ENCODE assay signal across 18 cellular contexts in the genomic region with DNA sequence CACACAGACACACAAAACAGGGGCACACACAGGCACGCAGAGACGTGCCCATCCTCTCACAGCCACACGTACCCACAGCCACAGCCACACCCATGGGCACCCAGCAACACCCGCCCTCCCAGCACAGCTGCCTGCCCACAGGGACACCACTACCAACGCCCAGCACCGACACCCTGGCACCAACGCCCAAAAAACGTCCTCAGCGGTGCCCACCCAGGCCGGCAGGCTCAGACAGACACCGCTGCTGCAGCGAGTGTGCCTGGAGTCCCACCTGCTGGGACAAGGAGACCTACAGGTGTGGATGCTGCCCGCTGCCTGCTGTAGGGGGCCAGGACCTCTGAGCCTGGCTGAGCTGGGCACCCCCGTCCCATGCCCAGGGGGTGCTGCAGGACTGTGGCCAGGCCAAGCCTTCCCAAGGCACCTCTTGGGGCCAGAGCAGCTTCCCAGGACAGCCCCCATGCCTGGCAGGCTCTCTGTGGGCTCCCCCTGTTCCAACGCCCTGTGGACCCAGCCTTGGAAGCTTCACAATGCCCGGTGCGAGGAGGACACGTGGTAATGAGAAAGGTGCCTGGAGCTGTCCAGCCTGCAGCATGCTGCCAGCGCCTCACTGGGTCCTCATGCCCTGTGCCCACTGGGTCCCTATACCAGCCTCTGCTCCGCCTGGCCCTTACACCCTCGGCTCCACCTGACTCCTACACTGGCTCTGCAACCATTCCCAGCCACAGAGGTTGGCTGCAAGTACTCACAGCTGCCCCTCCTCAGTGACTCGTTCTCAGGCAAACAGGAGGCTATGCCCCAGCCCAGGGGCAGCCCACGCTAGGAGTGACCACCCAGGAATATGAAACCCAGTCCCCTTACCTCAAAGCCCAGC. TPM values are rescaled to one million over a fixed set of nuclear protein-coding genes. Genes with fewer than 3 reads are reported as not detected.
A peak's percentile ranks its signal among the peaks of the same experiment; 100 is the strongest.
DNase-seq lines count a peak whose midpoint lies in the region; ATAC-seq and TF ChIP-seq lines count a peak whose summit lies in the region.
"Had no signal": no experiment of that assay in that cellular context is flagged by ENCODE, and none has a peak within 500 bp of the region (broad histone marks: within the 10 kb centered on the region; RNA-seq: fewer than 3 reads in every experiment).

No MANE protein-coding gene starts in this region.

- peak overlapping the region; percentile 65 for H2BK15ac ChIP-seq in neuronal stem cell (ENCODE audit: low read length)

- H3K9me3 Mint-ChIP-seq in endodermal cell (no peaks in the 10 kb centered on the region), Calu3 (ENCODE audit: low read depth, unreplicated experiment) (peaks cover 6% of the 10 kb centered on the region)

- H3K4me2 ChIP-seq in neuronal stem cell (ENCODE audit: insufficient read depth, low read length, poor library complexity, severe bottlenecking) = no peak overlapping the region

- peak overlapping the region; percentile 70 for H4K91ac ChIP-seq in neuronal stem cell (ENCODE audit: low read depth, low read length, poor library complexity)

- no peaks in the 10 kb centered on the region for H3K36me3 ChIP-seq in HEK293 (ENCODE audit: control insufficient read depth in 2 of 2, insufficient read depth in 1 of 2, low read length in 2 of 2)
- no peaks in the 10 kb centered on the region for H3K36me3 ChIP-seq in endodermal cell (ENCODE audit: control insufficient read depth, insufficient read depth, low read length)
- H3K36me3 ChIP-seq in neuronal stem cell (replicated peaks in 1 of 2; ENCODE audit: control insufficient read depth in 2 of 2, insufficient read depth in 2 of 2, low read length in 2 of 2) = no peaks in the 10 kb centered on the region
- H3K36me3 ChIP-seq in prostate gland = no peaks in the 10 kb centered on the region

- peak overlapping the region; percentile 92 for H2AK5ac ChIP-seq in neuronal stem cell (ENCODE audit: low read depth, low read length)

- 84 to 98% methylated on average over 7 to 23 of the region's 23 CpGs for WGBS in endodermal cell (ENCODE audit: insufficient coverage in 1 of 2, insufficient read length in 1 of 2), 2 experiments
- no CpG with 5 or more reads among the region's 23 CpGs for WGBS in neuronal stem cell (ENCODE audit: extremely low coverage in 2 of 2, insufficient read length in 2 of 2, insufficient replicate concordance in 1 of 2), 2 donors
- WGBS in prostate gland = 51% methylated on average over 20 of the region's 23 CpGs

- no peak for TF ChIP-seq POLR2A in prostate gland (IDR thresholded peaks at IDR 0.05)

- TF ChIP-seq CTCF in HEK293 (tag by site-specific recombination; IDR thresholded peaks at IDR 0.05) (no peak), endodermal cell (conservative IDR thresholded peaks at IDR 0.05) (no peak), prostate gland (IDR thresholded peaks at IDR 0.05) (no peak), Calu3 (IDR thresholded peaks at IDR 0.05; ENCODE audit: unreplicated experiment) (no peak)

- no peak overlapping the region for H3K4me3 ChIP-seq in HEK293 (ENCODE audit: low read depth, low read length)
- H3K4me3 ChIP-seq in endodermal cell (ENCODE audit: low read length) = no peak overlapping the region
- H3K4me3 ChIP-seq in neuronal stem cell (ENCODE audit: low read length in 2 of 2) = no peak overlapping the region
- no peak overlapping the region for H3K4me3 ChIP-seq in prostate gland

- POLR2A ChIA-PET in HEK293 (lab: Yijun Ruan, JAX) = no interaction called here

- H3K4ac ChIP-seq in neuronal stem cell (ENCODE audit: low read length) = no peak overlapping the region

- H3K27me3 Mint-ChIP-seq in endodermal cell (ENCODE audit: insufficient read depth) (peaks cover 48% of the 10 kb centered on the region), Calu3 (ENCODE audit: unreplicated experiment) (peaks cover 21% of the 10 kb centered on the region)

- no peaks in the 10 kb centered on the region for H3K79me1 ChIP-seq in neuronal stem cell (ENCODE audit: low read depth, low read length)

- no peak overlapping the region for H3K27ac Mint-ChIP-seq in endodermal cell
- H3K27ac Mint-ChIP-seq in Calu3 (ENCODE audit: unreplicated experiment) = no peak overlapping the region
- H3K27ac Mint-ChIP-seq: activated naive CD4-positive, alpha-beta T cell treated with anti-CD3 and anti-CD28 coated beads, Interleukin-2, amount 50 U/mL, for 72 hours had no signal

- ATAC-seq in GM18867 (IDR thresholded peaks at IDR 0.05; ENCODE audit: unreplicated experiment) (no peak), HG03045 (IDR thresholded peaks at IDR 0.05; ENCODE audit: unreplicated experiment) (no peak)
- ATAC-seq: activated naive CD4-positive, alpha-beta T cell treated with anti-CD3 and anti-CD28 coated beads, Interleukin-2, amount 50 U/mL, for 72 hours; left cardiac atrium had no signal

- DNase-seq in DMS53 treated with DMSO at 0.1 percent for 48 hours (lab: John Stamatoyannopoulos, UW; ENCODE audit: unreplicated experiment) (peak; percentile 10), endodermal cell (peak; percentile 47), neuronal stem cell (ENCODE audit: low spot score) (no peak), prostate gland (ENCODE audit: low spot score) (no peak), Calu3 (no peak)
- DNase-seq: hypothalamus, left cardiac atrium, NCI-H1436 treated with DMSO at 0.1 percent for 48 hours, NCI-H2227 treated with DMSO at 0.1 percent for 48 hours had no signal

- H3K27me3 ChIP-seq in endodermal cell (ENCODE audit: control insufficient read depth, insufficient read depth, low read length, poor library complexity, severe bottlenecking) (no peaks in the 10 kb centered on the region), neuronal stem cell (ENCODE audit: control insufficient read depth in 3 of 3, insufficient read depth in 3 of 3, low read depth in 1 of 3, low read length in 3 of 3) (peaks cover 0 to 2% (median 0%) of the 10 kb centered on the region in 3 experiments), prostate gland (replicated peaks; ENCODE audit: insufficient read depth) (no peaks in the 10 kb centered on the region)

- H3K27ac ChIP-seq in HEK293 (ENCODE audit: extremely low read depth, low read depth, low read length) (no peak overlapping the region), endodermal cell (ENCODE audit: low read depth, low read length) (no peak overlapping the region), neuronal stem cell (replicated peaks; ENCODE audit: low read length) (no peak overlapping the region), prostate gland (no peak overlapping the region)

- H3K4me3 Mint-ChIP-seq in endodermal cell (no peak overlapping the region), Calu3 (ENCODE audit: low read depth, unreplicated experiment) (no peak overlapping the region)

- H3K36me3 Mint-ChIP-seq in endodermal cell (ENCODE audit: low read depth) = no peaks in the 10 kb centered on the region
- no peaks in the 10 kb centered on the region for H3K36me3 Mint-ChIP-seq in Calu3 (ENCODE audit: insufficient read depth, unreplicated experiment)

- no peak overlapping the region for H3K9ac ChIP-seq in endodermal cell (ENCODE audit: extremely low read depth, low read length, poor library complexity, severe bottlenecking)
- H3K9ac ChIP-seq in neuronal stem cell (ENCODE audit: low read depth, low read length, poor library complexity) = no peak overlapping the region

- CTCF ChIA-PET in HEK293 (lab: Yijun Ruan, JAX) = interaction anchor here (0.6 to 0.7 kb wide), 2 partner anchors 650 to 1113 kb away, joined by 3 read pairs; no protein-coding TSS in a partner anchor
- CTCF ChIA-PET in Calu3 (lab: Charles Lee) = no interaction called here

- intact Hi-C loops in prostate gland (cut with DNase I) (no loop called here), Calu3 (cut with micrococcal nuclease; ENCODE audit: unreplicated experiment) (no loop called here)

- peak overlapping the region; percentile 99 for H2BK12ac ChIP-seq in neuronal stem cell (ENCODE audit: low read length)

- H4K8ac ChIP-seq in neuronal stem cell (ENCODE audit: low read depth, low read length) = peak overlapping the region; percentile 19

- H3K4me1 ChIP-seq in HEK293 (ENCODE audit: control insufficient read depth, insufficient read depth, low read length) (no peaks in the 10 kb centered on the region), endodermal cell (ENCODE audit: control insufficient read depth, insufficient read depth, low read length) (no peaks in the 10 kb centered on the region), neuronal stem cell (ENCODE audit: control insufficient read depth in 2 of 2, insufficient read depth in 1 of 2, low read depth in 1 of 2, low read length in 2 of 2) (peaks cover 16 to 18% of the 10 kb centered on the region in 2 donors), prostate gland (replicated peaks) (no peaks in the 10 kb centered on the region)

- BruUV-seq in Calu3 (replicated peaks; lab: Mats Ljungman, UMichigan) = no TSS peak

- peak overlapping the region; percentile 68 for H2BK120ac ChIP-seq in neuronal stem cell (ENCODE audit: low read depth, low read length)

- no peak overlapping the region for H2BK5ac ChIP-seq in neuronal stem cell (ENCODE audit: low read length)

- peak overlapping the region; percentile 78 for H3K18ac ChIP-seq in neuronal stem cell (ENCODE audit: low read length)

- no peak overlapping the region for H2AFZ ChIP-seq in neuronal stem cell (ENCODE audit: low read length)

- no peak overlapping the region for H3K14ac ChIP-seq in neuronal stem cell (ENCODE audit: low read length)

- H3K23ac ChIP-seq in neuronal stem cell (ENCODE audit: low read depth, low read length, poor library complexity) = no peak overlapping the region

- H3K4me1 Mint-ChIP-seq in endodermal cell (peaks cover 11% of the 10 kb centered on the region), Calu3 (ENCODE audit: low read depth, unreplicated experiment) (peaks cover 13% of the 10 kb centered on the region)

- no peaks in the 10 kb centered on the region for H3K9me3 ChIP-seq in HEK293 (ENCODE audit: control insufficient read depth, insufficient read depth, low read depth, low read length)
- H3K9me3 ChIP-seq in endodermal cell (ENCODE audit: control insufficient read depth, low read length) = no peaks in the 10 kb centered on the region
- peaks cover 0 to 9% of the 10 kb centered on the region in 2 donors for H3K9me3 ChIP-seq in neuronal stem cell (replicated peaks in 1 of 2; ENCODE audit: control insufficient read depth in 2 of 2, insufficient read depth in 1 of 2, low read depth in 1 of 2, low read length in 2 of 2)
- no peaks in the 10 kb centered on the region for H3K9me3 ChIP-seq in prostate gland

RNA-seq across cellular contexts. Expression of a gene that starts 45.8 kb away (rescaled TPM):
- total RNA-seq in endodermal cell (not detected), prostate gland (1 to 10 TPM in 1 of 2 donors, not detected in 1; 2.4 TPM), Calu3 (2022) (not detected in 2 replicates)
- polyA plus RNA-seq in endodermal cell (2013, experiment 1 of 2) = 44.8 TPM
- polyA plus RNA-seq in endodermal cell (2013, experiment 2 of 2) = 37.3 TPM
- 1.0 TPM for polyA plus RNA-seq in neuronal stem cell (2013, experiment 1 of 2)
- 0.82 TPM for polyA plus RNA-seq in neuronal stem cell (2013, experiment 2 of 2)
- total RNA-seq: activated naive CD4-positive, alpha-beta T cell treated with anti-CD3 and anti-CD28 coated beads, Interleukin-2, amount 50 U/mL, for 72 hours; left cardiac atrium; SK-MEL-5 had no signal
- polyA plus RNA-seq: BJ had no signal

RNA-seq across cellular contexts. Expression of a gene that starts 52.9 kb away (rescaled TPM):
- total RNA-seq in endodermal cell (not detected), prostate gland (1 to 10 TPM; 3.9 to 7.9 TPM), Calu3 (2022) (not detected in 2 replicates)
- 1.2 TPM for polyA plus RNA-seq in endodermal cell (2013, experiment 1 of 2)
- 1.1 TPM for polyA plus RNA-seq in endodermal cell (2013, experiment 2 of 2)
- polyA plus RNA-seq in neuronal stem cell (2013, experiment 1 of 2) = 0.07 TPM
- 0.06 TPM for polyA plus RNA-seq in neuronal stem cell (2013, experiment 2 of 2)
- total RNA-seq: renal cortical epithelial cell, SK-MEL-5 had no signal
- polyA plus RNA-seq: BJ had no signal

RNA-seq across cellular contexts. Expression of a gene that starts 56.4 kb away (rescaled TPM):
- total RNA-seq in endodermal cell = not detected
- polyA plus RNA-seq in endodermal cell (2013, experiment 1 of 2) = not detected
- polyA plus RNA-seq in endodermal cell (2013, experiment 2 of 2) = not detected
- polyA plus RNA-seq in neuronal stem cell (2013, experiment 1 of 2) = not detected
- polyA plus RNA-seq in neuronal stem cell (2013, experiment 2 of 2) = not detected
- not detected for total RNA-seq in prostate gland
- total RNA-seq in Calu3 (2022) = not detected in 2 replicates
- total RNA-seq: activated naive CD4-positive, alpha-beta T cell treated with anti-CD3 and anti-CD28 coated beads, Interleukin-2, amount 50 U/mL, for 72 hours; bronchial epithelial cell; HT-29; left cardiac atrium; renal cortical epithelial cell; SK-MEL-5 had no signal
- polyA plus RNA-seq: BJ had no signal

Comparison
In these comparisons a context has a peak if more than half of its experiments do, and no peak if none do; other contexts are left out.
1. DNase-seq: peak in DMS53 treated with DMSO at 0.1 percent for 48 hours (single experiment) and endodermal cell (single experiment); none in neuronal stem cell (single experiment), prostate gland (single experiment) and Calu3 (single experiment).